Comparison of ENCODE assay signal across 8 cellular contexts in the genomic region with DNA sequence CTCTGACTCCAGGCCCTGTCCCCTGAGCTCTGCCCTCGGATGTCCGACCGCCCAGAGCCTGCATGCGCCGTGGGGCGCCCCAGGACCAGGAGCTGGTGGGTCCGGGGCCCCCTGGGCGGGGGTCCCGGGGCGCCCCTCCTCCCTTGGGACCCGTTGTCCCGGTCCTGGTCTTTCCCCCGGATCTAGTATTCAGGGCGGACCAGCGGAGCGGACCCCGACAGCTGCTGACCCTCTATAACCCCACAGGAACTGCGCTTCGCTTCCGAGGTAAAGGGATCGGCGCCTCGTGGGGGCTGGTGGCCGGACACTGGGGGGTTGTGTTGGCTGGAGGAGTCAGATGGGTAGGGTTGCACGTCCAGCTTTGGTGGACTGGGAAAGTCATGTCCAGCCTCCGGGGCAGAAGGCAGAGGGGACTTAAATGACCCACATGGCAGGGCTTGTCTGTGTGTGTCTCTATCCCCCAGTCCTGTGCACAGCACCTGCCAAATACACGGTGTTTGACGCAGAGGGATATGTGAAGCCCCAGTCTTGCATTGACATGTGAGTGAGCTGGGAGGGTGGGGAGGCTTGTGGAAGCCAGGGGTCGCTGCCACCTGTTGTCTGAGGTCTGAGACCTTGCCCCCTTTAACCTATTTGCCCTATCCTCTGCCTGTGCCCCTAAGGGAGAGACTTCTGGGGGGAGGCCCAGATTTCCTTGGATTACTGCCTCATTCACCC. TPM values are rescaled to one million over a fixed set of nuclear protein-coding genes. Genes with fewer than 3 reads are reported as not detected.
A peak's percentile ranks its signal among the peaks of the same experiment; 100 is the strongest.
DNase-seq lines count a peak whose midpoint lies in the region; ATAC-seq and TF ChIP-seq lines count a peak whose summit lies in the region.

No MANE protein-coding gene starts in this region.

- H3K9me3 ChIP-seq in RWPE2 (ENCODE audit: severe bottlenecking), result no peaks in the 10 kb centered on the region

- ATAC-seq in RWPE2 (ENCODE audit: low read depth) (peak; percentile 4; the same call in 2 of the 3 replicates), HG02981 (IDR thresholded peaks at IDR 0.05; ENCODE audit: unreplicated experiment) (no peak), HG03457 (IDR thresholded peaks at IDR 0.05; ENCODE audit: unreplicated experiment) (no peak)

- H3K36me3 Mint-ChIP-seq in activated naive CD4-positive, alpha-beta T cell treated with anti-CD3 and anti-CD28 coated beads, Interleukin-2, amount 50 U/mL, for 24 hours, result no peaks in the 10 kb centered on the region
- H3K36me3 Mint-ChIP-seq in endothelial cell (ENCODE audit: low read depth, unreplicated experiment), result peaks cover 7% of the 10 kb centered on the region
- H3K36me3 Mint-ChIP-seq in nephron (ENCODE audit: low read depth), result peaks cover 14% of the 10 kb centered on the region

- peak overlapping the region; percentile 44 for H3K27ac ChIP-seq in RWPE2 (ENCODE audit: poor library complexity, severe bottlenecking)

- TF ChIP-seq CTCF in RWPE2 (IDR thresholded peaks at IDR 0.05; ENCODE audit: poor library complexity, severe bottlenecking) (peak; percentile 10), endothelial cell (IDR thresholded peaks at IDR 0.05; ENCODE audit: unreplicated experiment) (no peak), nephron (IDR thresholded peaks at IDR 0.05; ENCODE audit: unreplicated experiment in 3 of 3) (no peak)

- H3K4me1 Mint-ChIP-seq in activated naive CD4-positive, alpha-beta T cell treated with anti-CD3 and anti-CD28 coated beads, Interleukin-2, amount 50 U/mL, for 24 hours, result peaks cover 24% of the 10 kb centered on the region
- H3K4me1 Mint-ChIP-seq in endothelial cell (ENCODE audit: unreplicated experiment) (peaks cover 13% of the 10 kb centered on the region), nephron (no peaks in the 10 kb centered on the region)

- H3K36me3 ChIP-seq in RWPE2 (ENCODE audit: low read depth), result no peaks in the 10 kb centered on the region

- no peak for DNase-seq in activated naive CD4-positive, alpha-beta T cell treated with anti-CD3 and anti-CD28 coated beads, Interleukin-2, amount 50 U/mL, for 16 hours
- no peak for DNase-seq in RWPE2 (ENCODE audit: low spot score)
- DNase-seq in endothelial cell (ENCODE audit: low spot score), result no peak
- DNase-seq in glomerular visceral epithelial cell (ENCODE audit: extremely low spot score), result no peak

- peak overlapping the region; percentile 72 for H3K4me3 ChIP-seq in RWPE2 (ENCODE audit: severe bottlenecking)

- H3K4me3 Mint-ChIP-seq in activated naive CD4-positive, alpha-beta T cell treated with anti-CD3 and anti-CD28 coated beads, Interleukin-2, amount 50 U/mL, for 24 hours, result peak overlapping the region; percentile 84
- H3K4me3 Mint-ChIP-seq in endothelial cell (ENCODE audit: unreplicated experiment) (peak overlapping the region; percentile 95), nephron (peak overlapping the region; percentile 97 to 99 (median 98))

- no peak overlapping the region for H3K27ac Mint-ChIP-seq in activated naive CD4-positive, alpha-beta T cell treated with anti-CD3 and anti-CD28 coated beads, Interleukin-2, amount 50 U/mL, for 24 hours
- H3K27ac Mint-ChIP-seq in endothelial cell (ENCODE audit: unreplicated experiment) (peak overlapping the region; percentile 18), nephron (no peak overlapping the region)

- H3K27me3 Mint-ChIP-seq in activated naive CD4-positive, alpha-beta T cell treated with anti-CD3 and anti-CD28 coated beads, Interleukin-2, amount 50 U/mL, for 24 hours, result no peaks in the 10 kb centered on the region
- no peaks in the 10 kb centered on the region for H3K27me3 Mint-ChIP-seq in endothelial cell (ENCODE audit: unreplicated experiment)
- H3K27me3 Mint-ChIP-seq in nephron (ENCODE audit: low read depth), result no peaks in the 10 kb centered on the region

- H3K9me3 Mint-ChIP-seq in activated naive CD4-positive, alpha-beta T cell treated with anti-CD3 and anti-CD28 coated beads, Interleukin-2, amount 50 U/mL, for 24 hours, result no peaks in the 10 kb centered on the region
- H3K9me3 Mint-ChIP-seq in endothelial cell (ENCODE audit: unreplicated experiment) (no peaks in the 10 kb centered on the region), nephron (no peaks in the 10 kb centered on the region)

- no peaks in the 10 kb centered on the region for H3K4me1 ChIP-seq in RWPE2 (ENCODE audit: insufficient read depth, poor library complexity, severe bottlenecking)

- H3K27me3 ChIP-seq in RWPE2 (ENCODE audit: insufficient read depth, poor library complexity, severe bottlenecking), result no peaks in the 10 kb centered on the region

RNA-seq across cellular contexts. Expression of a gene that starts 0.5 kb away (rescaled TPM):
- 31.7 TPM for total RNA-seq in endothelial cell (ENCODE audit: unreplicated experiment)

RNA-seq across cellular contexts. Expression of a gene that starts 10.7 kb away (rescaled TPM):
- total RNA-seq in endothelial cell (ENCODE audit: unreplicated experiment), result 4.4 TPM

RNA-seq across cellular contexts. Expression of a gene that starts 26.8 kb away (rescaled TPM):
- total RNA-seq in endothelial cell (ENCODE audit: unreplicated experiment), result 1.3 TPM

RNA-seq across cellular contexts. Expression of a gene that starts 27.0 kb away (rescaled TPM):
- total RNA-seq in endothelial cell (ENCODE audit: unreplicated experiment), result 89.7 TPM

RNA-seq across cellular contexts. Expression of a gene that starts 28.5 kb away (rescaled TPM):
- 1.0 TPM for total RNA-seq in endothelial cell (ENCODE audit: unreplicated experiment)
